In genomic region chrX:70455366-70456202, GRCh38 we compare ENCODE assay signal across 1 cellular context.
TF ChIP-seq lines count a peak whose summit lies in the region.

No MANE protein-coding gene starts in this region.

TF ChIP-seq in WTC11, 78 proteins besides CTCF, POLR2A, EP300 and RAD21 (continued from another document):
- TF ChIP-seq, protein P1, sequence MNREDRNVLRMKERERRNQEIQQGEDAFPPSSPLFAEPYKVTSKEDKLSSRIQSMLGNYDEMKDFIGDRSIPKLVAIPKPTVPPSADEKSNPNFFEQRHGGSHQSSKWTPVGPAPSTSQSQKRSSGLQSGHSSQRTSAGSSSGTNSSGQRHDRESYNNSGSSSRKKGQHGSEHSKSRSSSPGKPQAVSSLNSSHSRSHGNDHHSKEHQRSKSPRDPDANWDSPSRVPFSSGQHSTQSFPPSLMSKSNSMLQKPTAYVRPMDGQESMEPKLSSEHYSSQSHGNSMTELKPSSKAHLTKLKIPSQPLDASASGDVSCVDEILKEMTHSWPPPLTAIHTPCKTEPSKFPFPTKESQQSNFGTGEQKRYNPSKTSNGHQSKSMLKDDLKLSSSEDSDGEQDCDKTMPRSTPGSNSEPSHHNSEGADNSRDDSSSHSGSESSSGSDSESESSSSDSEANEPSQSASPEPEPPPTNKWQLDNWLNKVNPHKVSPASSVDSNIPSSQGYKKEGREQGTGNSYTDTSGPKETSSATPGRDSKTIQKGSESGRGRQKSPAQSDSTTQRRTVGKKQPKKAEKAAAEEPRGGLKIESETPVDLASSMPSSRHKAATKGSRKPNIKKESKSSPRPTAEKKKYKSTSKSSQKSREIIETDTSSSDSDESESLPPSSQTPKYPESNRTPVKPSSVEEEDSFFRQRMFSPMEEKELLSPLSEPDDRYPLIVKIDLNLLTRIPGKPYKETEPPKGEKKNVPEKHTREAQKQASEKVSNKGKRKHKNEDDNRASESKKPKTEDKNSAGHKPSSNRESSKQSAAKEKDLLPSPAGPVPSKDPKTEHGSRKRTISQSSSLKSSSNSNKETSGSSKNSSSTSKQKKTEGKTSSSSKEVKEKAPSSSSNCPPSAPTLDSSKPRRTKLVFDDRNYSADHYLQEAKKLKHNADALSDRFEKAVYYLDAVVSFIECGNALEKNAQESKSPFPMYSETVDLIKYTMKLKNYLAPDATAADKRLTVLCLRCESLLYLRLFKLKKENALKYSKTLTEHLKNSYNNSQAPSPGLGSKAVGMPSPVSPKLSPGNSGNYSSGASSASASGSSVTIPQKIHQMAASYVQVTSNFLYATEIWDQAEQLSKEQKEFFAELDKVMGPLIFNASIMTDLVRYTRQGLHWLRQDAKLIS (CRISPR knock-in tag; IDR thresholded peaks at IDR 0.05; ENCODE audit: borderline replicate concordance), result no peak
